In the genomic region with DNA sequence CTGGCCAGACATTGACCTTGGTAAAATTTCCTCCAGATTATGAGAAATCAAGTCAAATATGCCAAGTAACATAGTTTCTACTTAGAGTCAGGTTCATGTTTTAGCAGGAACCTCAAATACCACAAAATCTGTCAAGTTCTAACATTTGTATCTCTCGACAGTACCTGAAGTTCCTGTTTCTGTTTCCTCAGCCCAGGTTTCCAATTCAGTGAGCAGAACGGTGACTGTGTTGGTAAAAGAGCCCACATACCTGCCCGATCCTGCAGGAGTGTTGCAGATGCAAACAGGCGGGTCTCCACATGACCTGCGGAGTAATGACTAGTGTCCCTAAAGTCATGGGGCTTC, we compare ENCODE assay signal across 9 cellular contexts. TPM values are rescaled to one million over a fixed set of nuclear protein-coding genes. Genes with fewer than 3 reads are reported as not detected.
DNase-seq lines count a peak whose midpoint lies in the region; ATAC-seq and TF ChIP-seq lines count a peak whose summit lies in the region.
"Had no signal": no experiment of that assay in that cellular context is flagged by ENCODE, and none has a peak within 500 bp of the region (broad histone marks: within the 10 kb centered on the region; RNA-seq: fewer than 3 reads in every experiment).

No MANE protein-coding gene starts in this region.

- peaks cover 21% of the 10 kb centered on the region for H3K4me1 Mint-ChIP-seq in activated CD4-positive, alpha-beta memory T cell treated with anti-CD3 and anti-CD28 coated beads, Interleukin-2, amount 10 ng/mL, durations not matched to agents 7 days and 5 days
- peaks cover 21% of the 10 kb centered on the region for H3K4me1 Mint-ChIP-seq in activated CD4-positive, alpha-beta memory T cell treated with anti-CD3 and anti-CD28 coated beads for 36 hours (ENCODE audit: low read depth)
- peaks cover 22 to 26% (median 24%) of the 10 kb centered on the region in 3 donors for H3K4me1 Mint-ChIP-seq in naive B cell

- H3K4me3 ChIP-seq in HEK293 (ENCODE audit: low read depth, low read length) (no peak overlapping the region), colonic mucosa (no peak overlapping the region)

- no peaks in the 10 kb centered on the region for H3K9me3 Mint-ChIP-seq in activated CD4-positive, alpha-beta memory T cell treated with anti-CD3 and anti-CD28 coated beads, Interleukin-2, amount 10 ng/mL, durations not matched to agents 7 days and 5 days
- H3K9me3 Mint-ChIP-seq in activated CD4-positive, alpha-beta memory T cell treated with anti-CD3 and anti-CD28 coated beads for 36 hours: no peaks in the 10 kb centered on the region
- peaks cover 0 to 2% (median 0%) of the 10 kb centered on the region in 7 donors for H3K9me3 Mint-ChIP-seq in naive B cell

- H3K9ac ChIP-seq in colonic mucosa (ENCODE audit: low read depth in 2 of 2, low read length in 2 of 2): no peak overlapping the region

- peak overlapping the region; percentile 22 for H3K27ac Mint-ChIP-seq in activated CD4-positive, alpha-beta memory T cell treated with anti-CD3 and anti-CD28 coated beads, Interleukin-2, amount 10 ng/mL, durations not matched to agents 7 days and 5 days
- no peak overlapping the region for H3K27ac Mint-ChIP-seq in activated CD4-positive, alpha-beta memory T cell treated with anti-CD3 and anti-CD28 coated beads for 36 hours
- H3K27ac Mint-ChIP-seq in naive B cell: peak overlapping the region in 3 of 6 donors; percentile 29 to 87 (median 57)

- CTCF ChIA-PET in activated CD4-positive, alpha-beta memory T cell treated with anti-CD3 and anti-CD28 coated beads, Interleukin-2, amount 10 ng/mL, durations not matched to agents 7 days and 5 days (lab: Charles Lee): no interaction called here
- CTCF ChIA-PET in activated CD4-positive, alpha-beta memory T cell treated with anti-CD3 and anti-CD28 coated beads for 36 hours (lab: Charles Lee): no interaction called here
- CTCF ChIA-PET in HEK293 (lab: Yijun Ruan, JAX): interaction anchor here (2.7 kb wide), 1 partner anchor 14 kb away, joined by 17 read pairs; no protein-coding TSS in a partner anchor

- intact Hi-C loops in activated CD4-positive, alpha-beta memory T cell treated with anti-CD3 and anti-CD28 coated beads for 36 hours (cut with micrococcal nuclease): no loop called here
- intact Hi-C loops in colonic mucosa (cut with DNase I): no loop called here

- DNase-seq in activated CD4-positive, alpha-beta memory T cell treated with anti-CD3 and anti-CD28 coated beads, Interleukin-2, amount 10 ng/mL, durations not matched to agents 7 days and 5 days: no peak
- no peak for DNase-seq in activated CD4-positive, alpha-beta memory T cell treated with anti-CD3 and anti-CD28 coated beads for 36 hours
- DNase-seq in HPDE6-E6E7 (ENCODE audit: extremely low spot score) (peak; percentile 85), naive B cell (peak; percentile 38), NCI-H1048 (lab: John Stamatoyannopoulos, UW) (no peak), colonic mucosa (no peak)
- DNase-seq in stimulated activated CD4-positive, alpha-beta T cell treated with anti-CD3 and anti-CD28 coated beads, Interleukin-12 subunit alpha, Interleukin-12 subunit beta, amount 100 ng/mL, for 4 hours: no peak
- DNase-seq: occipital lobe had no signal

- no peak for TF ChIP-seq CTCF in HEK293 (tag by site-specific recombination; IDR thresholded peaks at IDR 0.05)
- no peak for TF ChIP-seq CTCF in colonic mucosa (IDR thresholded peaks at IDR 0.05)

- H3K36me3 ChIP-seq in HEK293 (ENCODE audit: control insufficient read depth in 2 of 2, insufficient read depth in 1 of 2, low read length in 2 of 2): no peaks in the 10 kb centered on the region; a peak in 1 of 3 replicates
- H3K36me3 ChIP-seq in colonic mucosa: no peaks in the 10 kb centered on the region

- H3K27me3 ChIP-seq in colonic mucosa: no peaks in the 10 kb centered on the region

- no peak overlapping the region; the same call in 1 of the 2 replicates for H3K27ac ChIP-seq in HEK293 (ENCODE audit: extremely low read depth, low read depth, low read length)
- no peak overlapping the region for H3K27ac ChIP-seq in colonic mucosa

- H3K9me3 ChIP-seq in HEK293 (ENCODE audit: control insufficient read depth, insufficient read depth, low read depth, low read length) (no peaks in the 10 kb centered on the region), colonic mucosa (no peaks in the 10 kb centered on the region)

- H3K27me3 Mint-ChIP-seq in activated CD4-positive, alpha-beta memory T cell treated with anti-CD3 and anti-CD28 coated beads, Interleukin-2, amount 10 ng/mL, durations not matched to agents 7 days and 5 days: peaks cover 2% of the 10 kb centered on the region
- peaks cover 22% of the 10 kb centered on the region for H3K27me3 Mint-ChIP-seq in activated CD4-positive, alpha-beta memory T cell treated with anti-CD3 and anti-CD28 coated beads for 36 hours
- H3K27me3 Mint-ChIP-seq in naive B cell: peaks cover 44 to 60% (median 51%) of the 10 kb centered on the region in 3 donors

- H3K4me1 ChIP-seq in HEK293 (ENCODE audit: control insufficient read depth, insufficient read depth, low read length) (peaks cover 10% of the 10 kb centered on the region), colonic mucosa (no peaks in the 10 kb centered on the region)

- H3K4me3 Mint-ChIP-seq in activated CD4-positive, alpha-beta memory T cell treated with anti-CD3 and anti-CD28 coated beads, Interleukin-2, amount 10 ng/mL, durations not matched to agents 7 days and 5 days: no peak overlapping the region
- H3K4me3 Mint-ChIP-seq in activated CD4-positive, alpha-beta memory T cell treated with anti-CD3 and anti-CD28 coated beads for 36 hours: no peak overlapping the region
- peak overlapping the region in 7 of 8 donors; percentile 10 to 69 (median 47) for H3K4me3 Mint-ChIP-seq in naive B cell

- peak; percentile 95 to 98 for ATAC-seq in naive B cell (ENCODE audit: low read depth in 2 of 2)

- H3K36me3 Mint-ChIP-seq in activated CD4-positive, alpha-beta memory T cell treated with anti-CD3 and anti-CD28 coated beads, Interleukin-2, amount 10 ng/mL, durations not matched to agents 7 days and 5 days (ENCODE audit: low read depth): peaks cover 4% of the 10 kb centered on the region
- no peaks in the 10 kb centered on the region for H3K36me3 Mint-ChIP-seq in activated CD4-positive, alpha-beta memory T cell treated with anti-CD3 and anti-CD28 coated beads for 36 hours
- no peaks in the 10 kb centered on the region for H3K36me3 Mint-ChIP-seq in naive B cell

- POLR2A ChIA-PET in activated CD4-positive, alpha-beta memory T cell treated with anti-CD3 and anti-CD28 coated beads, Interleukin-2, amount 10 ng/mL, durations not matched to agents 7 days and 5 days (lab: Charles Lee): no interaction called here
- POLR2A ChIA-PET in activated CD4-positive, alpha-beta memory T cell treated with anti-CD3 and anti-CD28 coated beads for 36 hours (lab: Charles Lee): no interaction called here
- POLR2A ChIA-PET in HEK293 (lab: Yijun Ruan, JAX): no interaction called here

TF ChIP-seq in HEK293, 187 proteins besides CTCF, POLR2A, EP300 and RAD21:
- TF ChIP-seq YY2 (tag by site-specific recombination; IDR thresholded peaks at IDR 0.05) (no peak), ZNF19 (tag by site-specific recombination; IDR thresholded peaks at IDR 0.05; ENCODE audit: low read depth) (no peak), SCRT2 (tag by site-specific recombination; IDR thresholded peaks at IDR 0.05) (peak; percentile 46), ZFP37 (tag by site-specific recombination; IDR thresholded peaks at IDR 0.05) (no peak)

RNA-seq across cellular contexts. Expression of a gene that starts 57.9 kb away (rescaled TPM):
- 100 to 1,000 TPM; 145 to 146 TPM for total RNA-seq in activated CD4-positive, alpha-beta memory T cell treated with anti-CD3 and anti-CD28 coated beads, Interleukin-2, amount 10 ng/mL, durations not matched to agents 7 days and 5 days
- 10 to 100 TPM; 83.7 to 88.3 TPM for total RNA-seq in activated CD4-positive, alpha-beta memory T cell treated with anti-CD3 and anti-CD28 coated beads for 36 hours
- polyA plus RNA-seq in naive B cell (ENCODE audit: low read depth in 6 of 6): 10 to 100 TPM; 17.7 to 39.5 (median 28.7) TPM
- 10 to 100 TPM; 33.5 to 58.4 TPM for total RNA-seq in colonic mucosa

Comparison
In these comparisons a context has a peak if more than half of its experiments do, and no peak if none do; other contexts are left out.
1. DNase-seq: peak in HPDE6-E6E7 (single experiment) and naive B cell (single experiment); none in activated CD4-positive, alpha-beta memory T cell treated with anti-CD3 and anti-CD28 coated beads, Interleukin-2, amount 10 ng/mL, durations not matched to agents 7 days and 5 days (single experiment), activated CD4-positive, alpha-beta memory T cell treated with anti-CD3 and anti-CD28 coated beads for 36 hours (single experiment), NCI-H1048 (single experiment), stimulated activated CD4-positive, alpha-beta T cell treated with anti-CD3 and anti-CD28 coated beads, Interleukin-12 subunit alpha, Interleukin-12 subunit beta, amount 100 ng/mL, for 4 hours (single experiment) and colonic mucosa (single experiment).
2. H3K4me3 Mint-ChIP-seq: peak in naive B cell (7 of 8); none in activated CD4-positive, alpha-beta memory T cell treated with anti-CD3 and anti-CD28 coated beads, Interleukin-2, amount 10 ng/mL, durations not matched to agents 7 days and 5 days (single experiment) and activated CD4-positive, alpha-beta memory T cell treated with anti-CD3 and anti-CD28 coated beads for 36 hours (single experiment).